Comparison of ENCODE assay signal across 8 cellular contexts in genomic region chr12:108731866-108732461, GRCh38. TPM values are rescaled to one million over a fixed set of nuclear protein-coding genes. Genes with fewer than 3 reads are reported as not detected.
DNase-seq lines count a peak whose midpoint lies in the region; ATAC-seq and TF ChIP-seq lines count a peak whose summit lies in the region.

No MANE protein-coding gene starts in this region.

- peak overlapping the region; percentile 61 for H2AFZ ChIP-seq in parathyroid adenoma

- peaks cover 32% of the 10 kb centered on the region for H3K79me2 ChIP-seq in parathyroid adenoma

- no peaks in the 10 kb centered on the region for H3K36me3 ChIP-seq in adipocyte (ENCODE audit: control insufficient read depth, insufficient read depth, low read length, severe bottlenecking)
- H3K36me3 ChIP-seq in cardiac muscle cell, result no peaks in the 10 kb centered on the region
- H3K36me3 ChIP-seq in parathyroid adenoma (ENCODE audit: control insufficient read depth, insufficient read depth, low read length), result no peaks in the 10 kb centered on the region
- no peaks in the 10 kb centered on the region for H3K36me3 ChIP-seq in transverse colon

- DNase-seq in GM12864 (ENCODE audit: low read depth) (peak; percentile 88), NCI-H128 (lab: John Stamatoyannopoulos, UW; ENCODE audit: unreplicated experiment) (peak; percentile 89), SW 1271 (lab: John Stamatoyannopoulos, UW) (peak; percentile 91 to 97), adipocyte (ENCODE audit: low read depth) (peak; percentile 100), cardiac muscle cell (ENCODE audit: low read depth in 1 of 2, low spot score in 1 of 2) (peak; percentile 98 to 100), transverse colon (peak; percentile 100)

- H3K4me1 ChIP-seq in adipocyte (ENCODE audit: control insufficient read depth, insufficient read depth, low read length), result peaks cover 30% of the 10 kb centered on the region
- peaks cover 15% of the 10 kb centered on the region for H3K4me1 ChIP-seq in cardiac muscle cell (ENCODE audit: low read depth)
- H3K4me1 ChIP-seq in parathyroid adenoma, result peaks cover 14% of the 10 kb centered on the region
- peaks cover 7 to 65% (median 41%) of the 10 kb centered on the region in 4 donors for H3K4me1 ChIP-seq in transverse colon

- no peak for TF ChIP-seq EP300 in transverse colon (IDR thresholded peaks at IDR 0.05; ENCODE audit: low read depth)

- in situ Hi-C loops in transverse colon (cut with MboI; ENCODE audit: low pct_ligation_motif_present in 1 of 4, low pct_unique_long_range_greater_than_20kb in 1 of 4, low sequenced_read_pairs in 3 of 4), result no loop called here

- TF ChIP-seq CTCF in GM12864 (IDR thresholded peaks at IDR 0.05; ENCODE audit: low read depth, low read length, missing control alignments) (no peak), cardiac muscle cell (IDR thresholded peaks at IDR 0.05; ENCODE audit: low read depth, low read length) (no peak), parathyroid adenoma (IDR thresholded peaks at IDR 0.05) (no peak), transverse colon (IDR thresholded peaks at IDR 0.05) (peak in 1 of 5 experiments; percentile 52)

- H3K4me2 ChIP-seq in parathyroid adenoma (ENCODE audit: low read length), result peak overlapping the region; percentile 93

- no peaks in the 10 kb centered on the region for H3K27me3 ChIP-seq in adipocyte (replicated peaks; ENCODE audit: control insufficient read depth, insufficient read depth, low read length)
- no peaks in the 10 kb centered on the region for H3K27me3 ChIP-seq in cardiac muscle cell
- H3K27me3 ChIP-seq in parathyroid adenoma (ENCODE audit: control insufficient read depth, insufficient read depth, low read length), result no peaks in the 10 kb centered on the region
- no peaks in the 10 kb centered on the region for H3K27me3 ChIP-seq in transverse colon

- H3K9ac ChIP-seq in adipocyte (ENCODE audit: low read length), result peak overlapping the region; percentile 90
- no peak overlapping the region for H3K9ac ChIP-seq in parathyroid adenoma

- intact Hi-C loops in transverse colon (cut with DNase I; ENCODE audit: low total_unique reads), result loop anchor here (1.0 to 5.0 kb wide), 3 partner anchors 67 to 125 kb away; partner anchors contain the start of gene SSH1

- H3K27ac ChIP-seq in cardiac muscle cell, result peak overlapping the region; percentile 95
- H3K27ac ChIP-seq in parathyroid adenoma, result peak overlapping the region; percentile 84
- H3K27ac ChIP-seq in transverse colon, result peak overlapping the region; percentile 98 to 99 (median 98)

- WGBS in transverse colon (ENCODE audit: low coverage in 1 of 2), 2 donors, result 0 to 2% methylated on average over 10 to 33 of the region's 34 CpGs

- H3K4me3 ChIP-seq in GM12864 (ENCODE audit: low read depth, low read length), result peak overlapping the region; percentile 84
- H3K4me3 ChIP-seq in adipocyte (ENCODE audit: low read length), result peak overlapping the region; percentile 88
- H3K4me3 ChIP-seq in cardiac muscle cell, result peak overlapping the region; percentile 98
- peak overlapping the region; percentile 89 for H3K4me3 ChIP-seq in parathyroid adenoma (ENCODE audit: low read depth, low read length)
- peak overlapping the region; percentile 49 to 87 (median 78) for H3K4me3 ChIP-seq in transverse colon

- TF ChIP-seq POLR2A in transverse colon (IDR thresholded peaks at IDR 0.05), result peak; percentile 84

- H3K9me3 ChIP-seq in adipocyte (ENCODE audit: control insufficient read depth, low read length) (no peaks in the 10 kb centered on the region), cardiac muscle cell (ENCODE audit: low read depth) (no peaks in the 10 kb centered on the region), parathyroid adenoma (ENCODE audit: control insufficient read depth, low read length) (no peaks in the 10 kb centered on the region), transverse colon (no peaks in the 10 kb centered on the region)

- ATAC-seq in HG02759 (IDR thresholded peaks at IDR 0.05; ENCODE audit: unreplicated experiment), result peak; percentile 52

RNA-seq across cellular contexts. Expression of gene CORO1C, which starts 0.6 kb away (rescaled TPM):
- 48.0 and 65.4 TPM in 2 replicates for total RNA-seq in cardiac muscle cell
- 67.5 and 72.5 TPM in 2 replicates for polyA plus RNA-seq in cardiac muscle cell
- 100 to 1,000 TPM in 3 of 4 donors, 10 to 100 TPM in 1; 68.1 to 153 (median 128) TPM for total RNA-seq in transverse colon

Comparison
In these comparisons a context has a peak if more than half of its experiments do, and no peak if none do; other contexts are left out.
1. Peak in every context shown above with its lines: DNase-seq, ATAC-seq, H3K4me3 ChIP-seq and H3K27ac ChIP-seq.